In the genomic region with DNA sequence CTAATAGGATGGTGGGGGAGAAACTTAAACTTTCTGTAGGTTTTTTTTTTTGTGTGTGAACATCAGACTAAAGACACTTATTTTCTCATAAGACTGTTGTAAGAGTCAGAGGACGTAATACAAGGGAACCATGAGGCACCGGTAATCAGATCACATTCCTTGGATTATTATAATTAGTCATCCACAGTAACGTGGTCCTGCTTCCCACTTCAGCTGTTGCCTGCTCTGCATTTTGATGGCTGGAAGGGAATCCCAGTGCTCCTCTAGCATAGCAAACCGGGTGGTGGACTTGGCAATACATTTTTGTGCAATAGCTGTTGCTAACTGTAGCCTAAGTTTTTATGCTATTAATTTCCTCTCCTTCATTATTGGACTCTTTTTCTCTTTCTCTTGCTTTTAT, we compare ENCODE assay signal across 27 cellular contexts.
"Had no signal": no experiment of that assay in that cellular context is flagged by ENCODE, and none has a peak within 500 bp of the region (broad histone marks: within the 10 kb centered on the region; RNA-seq: fewer than 3 reads in every experiment).

No MANE protein-coding gene starts in this region.

- ATAC-seq: effector memory CD8-positive, alpha-beta T cell; gastrocnemius medialis; mucosa of descending colon; sciatic nerve; stimulated activated effector memory CD8-positive, alpha-beta T cell treated with anti-CD3 and anti-CD28 coated beads, Interleukin-12 subunit alpha, Interleukin-12 subunit beta, amount 100 ng/mL, for 72 hours; WTC11 had no signal

- H3K4me1 ChIP-seq: upper lobe of left lung had no signal

- H3K27me3 ChIP-seq: ascending aorta, gastrocnemius medialis, upper lobe of left lung, vagina had no signal

- H3K4me3 ChIP-seq: ascending aorta, coronary artery, dorsolateral prefrontal cortex, gastrocnemius medialis, left ventricle myocardium inferior, lung, mucosa of descending colon, thoracic aorta, upper lobe of left lung, vagina had no signal

- DNase-seq: activated CD4-positive, alpha-beta memory T cell treated with anti-CD3 and anti-CD28 coated beads, Interleukin-2, amount 10 ng/mL, durations not matched to agents 7 days and 5 days; activated CD4-positive, alpha-beta T cell treated with anti-CD3 and anti-CD28 coated beads for 1 hour; activated CD4-positive, alpha-beta T cell treated with anti-CD3 and anti-CD28 coated beads, Interleukin-2, amount 10 ng/mL, durations not matched to agents 7 days and 5 days; activated CD8-positive, alpha-beta memory T cell treated with anti-CD3 and anti-CD28 coated beads, Interleukin-2, amount 50 U/mL, for 48 hours; activated gamma-delta T cell; activated naive CD4-positive, alpha-beta T cell treated with anti-CD3 and anti-CD28 coated beads, Interleukin-2, amount 10 ng/mL, durations not matched to agents 7 days and 5 days; activated naive CD8-positive, alpha-beta T cell treated with anti-CD3 and anti-CD28 coated beads, Interleukin-2, amount 10 ng/mL, durations not matched to agents 7 days and 5 days; activated T-cell treated with anti-CD3 and anti-CD28 coated beads, Interleukin-2, amount 50 U/mL, for 24 hours; dorsolateral prefrontal cortex; effector memory CD8-positive, alpha-beta T cell; erythroblast; gastrocnemius medialis; glutamatergic neuron; islet precursor cell; left ventricle myocardium inferior; mucosa of descending colon; small intestine; stimulated activated CD4-positive, alpha-beta T cell treated with anti-CD3 and anti-CD28 coated beads, Interleukin-4, amount 100 ng/mL, for 24 hours; upper lobe of left lung had no signal

- H3K36me3 ChIP-seq: ascending aorta, gastrocnemius medialis, left ventricle myocardium inferior, thoracic aorta, upper lobe of left lung, vagina had no signal

- H3K27ac ChIP-seq: ascending aorta, coronary artery, dorsolateral prefrontal cortex, gastrocnemius medialis, left ventricle myocardium inferior, thoracic aorta, upper lobe of left lung, vagina had no signal

- H3K9me3 ChIP-seq: ascending aorta, gastrocnemius medialis, left ventricle myocardium inferior, mucosa of descending colon, thoracic aorta, upper lobe of left lung, vagina had no signal
